Comparison of ENCODE assay signal across 23 cellular contexts in the genomic region with DNA sequence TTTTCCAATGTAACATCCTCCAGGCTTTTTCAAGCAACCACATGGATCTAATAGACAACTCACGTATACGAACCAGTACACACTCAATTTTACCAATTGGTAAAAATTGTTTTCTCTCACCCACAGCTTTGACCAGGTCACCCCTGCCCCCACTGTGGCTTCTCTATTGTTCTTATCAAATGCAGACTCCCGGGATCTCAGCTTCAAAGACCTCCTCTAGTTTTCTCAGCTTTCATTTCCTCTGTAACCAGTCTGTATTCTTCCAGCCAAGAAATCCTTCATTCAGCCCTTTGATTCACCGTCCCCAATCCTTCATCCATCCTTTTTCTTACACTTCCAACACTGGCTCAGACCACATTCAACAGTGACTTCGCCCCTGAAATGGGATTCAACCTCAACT.
"Had no signal": no experiment of that assay in that cellular context is flagged by ENCODE, and none has a peak within 500 bp of the region (broad histone marks: within the 10 kb centered on the region; RNA-seq: fewer than 3 reads in every experiment).

No MANE protein-coding gene starts in this region.

- H3K9me3 Mint-ChIP-seq: activated CD8-positive, alpha-beta T cell treated with anti-CD3 and anti-CD28 coated beads for 36 hours; activated naive CD8-positive, alpha-beta T cell treated with anti-CD3 and anti-CD28 coated beads, Interleukin-2, amount 50 U/mL, for 24 hours; activated T-helper 17 cell treated with anti-CD3 and anti-CD28 coated beads, Interleukin-2, amount 50 U/mL, for 72 hours; brain; memory B cell; naive thymus-derived CD8-positive, alpha-beta T cell had no signal

- H3K27me3 ChIP-seq: tibial artery, uterus had no signal

- H3K4me1 Mint-ChIP-seq: activated naive CD8-positive, alpha-beta T cell treated with anti-CD3 and anti-CD28 coated beads, Interleukin-2, amount 50 U/mL, for 24 hours; activated T-helper 17 cell treated with anti-CD3 and anti-CD28 coated beads, Interleukin-2, amount 50 U/mL, for 72 hours; memory B cell; naive thymus-derived CD8-positive, alpha-beta T cell had no signal

- H3K27ac Mint-ChIP-seq: activated CD8-positive, alpha-beta T cell treated with anti-CD3 and anti-CD28 coated beads for 36 hours; activated naive CD8-positive, alpha-beta T cell treated with anti-CD3 and anti-CD28 coated beads, Interleukin-2, amount 50 U/mL, for 24 hours; activated T-helper 17 cell treated with anti-CD3 and anti-CD28 coated beads, Interleukin-2, amount 50 U/mL, for 72 hours; memory B cell; naive thymus-derived CD8-positive, alpha-beta T cell had no signal

- H3K36me3 Mint-ChIP-seq: brain; memory B cell; naive thymus-derived CD8-positive, alpha-beta T cell had no signal

- H3K4me1 ChIP-seq: spleen, tibial artery, uterus had no signal

- H3K9me3 ChIP-seq: spleen, tibial artery, uterus had no signal

- DNase-seq: activated CD4-positive, alpha-beta T cell treated with anti-CD3 and anti-CD28 coated beads for 48 hours; activated CD4-positive, CD25-positive, alpha-beta regulatory T cell; activated CD8-positive, alpha-beta T cell treated with anti-CD3 and anti-CD28 coated beads for 36 hours; activated naive CD4-positive, alpha-beta T cell; activated naive CD8-positive, alpha-beta T cell treated with anti-CD3 and anti-CD28 coated beads, Interleukin-2, amount 50 U/mL, for 24 hours; activated T-cell treated with anti-CD3 and anti-CD28 coated beads, Interleukin-2, amount 50 U/mL, for 1 hour; anterior cingulate cortex; central memory CD4-positive, alpha-beta T cell; dorsolateral prefrontal cortex; foreskin melanocyte; glutamatergic neuron; hypothalamus; naive thymus-derived CD8-positive, alpha-beta T cell; spleen; stimulated activated naive CD4-positive, alpha-beta T cell treated with Interleukin-2 at 50 U/mL for 16 hours; substantia nigra; T-helper 1 cell; T-helper 9 cell; tibial artery; uterus had no signal

- H3K4me3 ChIP-seq: dorsolateral prefrontal cortex, spleen, tibial artery, uterus had no signal

- H3K4me3 Mint-ChIP-seq: activated CD8-positive, alpha-beta T cell treated with anti-CD3 and anti-CD28 coated beads for 36 hours; activated naive CD8-positive, alpha-beta T cell treated with anti-CD3 and anti-CD28 coated beads, Interleukin-2, amount 50 U/mL, for 24 hours; activated T-helper 17 cell treated with anti-CD3 and anti-CD28 coated beads, Interleukin-2, amount 50 U/mL, for 72 hours; memory B cell; naive thymus-derived CD8-positive, alpha-beta T cell had no signal

- H3K36me3 ChIP-seq: spleen, tibial artery, uterus had no signal

- H3K27ac ChIP-seq: dorsolateral prefrontal cortex, spleen, tibial artery, uterus had no signal
